In genomic region chr4:101400096-101400495, GRCh38 we compare ENCODE assay signal across 12 cellular contexts. TPM values are rescaled to one million over a fixed set of nuclear protein-coding genes. Genes with fewer than 3 reads are reported as not detected.
DNase-seq lines count a peak whose midpoint lies in the region; ATAC-seq and TF ChIP-seq lines count a peak whose summit lies in the region.
"Had no signal": no experiment of that assay in that cellular context is flagged by ENCODE, and none has a peak within 500 bp of the region (broad histone marks: within the 10 kb centered on the region; RNA-seq: fewer than 3 reads in every experiment).

No MANE protein-coding gene starts in this region.

- no peak overlapping the region for H3K27ac Mint-ChIP-seq in activated naive CD4-positive, alpha-beta T cell treated with anti-CD3 and anti-CD28 coated beads, Interleukin-2, amount 50 U/mL, for 72 hours
- H3K27ac Mint-ChIP-seq in activated CD4-positive, alpha-beta memory T cell treated with anti-CD3 and anti-CD28 coated beads for 36 hours = no peak overlapping the region
- H3K27ac Mint-ChIP-seq in stimulated activated effector memory CD8-positive, alpha-beta T cell treated with anti-CD3 and anti-CD28 coated beads, Interleukin-12 subunit alpha, Interleukin-12 subunit beta, amount 100 ng/mL, for 72 hours = peak overlapping the region; percentile 20
- H3K27ac Mint-ChIP-seq: GM23338 had no signal

- DNase-seq in activated naive CD4-positive, alpha-beta T cell treated with anti-CD3 and anti-CD28 coated beads, Interleukin-2, amount 50 U/mL, for 72 hours (ENCODE audit: low spot score in 2 of 2) = no peak
- no peak for DNase-seq in activated naive CD4-positive, alpha-beta T cell treated with Interleukin-2 at 50 U/mL for 16 hours
- DNase-seq in activated CD4-positive, alpha-beta memory T cell treated with anti-CD3 and anti-CD28 coated beads for 36 hours = peak; percentile 47
- DNase-seq in fibroblast of lung (ENCODE audit: low read depth in 2 of 2) = peak in 1 of 2 donors; percentile 94
- no peak for DNase-seq in stimulated activated effector memory CD8-positive, alpha-beta T cell treated with anti-CD3 and anti-CD28 coated beads, Interleukin-12 subunit alpha, Interleukin-12 subunit beta, amount 100 ng/mL, for 72 hours (ENCODE audit: low spot score in 2 of 2)
- no peak for DNase-seq in SIG-M5 treated with dmso at 0.1 percent for 504 hours (lab: John Stamatoyannopoulos, UW; ENCODE audit: unreplicated experiment)
- DNase-seq in colonic mucosa = no peak
- DNase-seq: aorta, Peyer's patch had no signal

- H3K27me3 ChIP-seq in fibroblast of lung (ENCODE audit: control insufficient read depth, insufficient read depth, low read length) (no peaks in the 10 kb centered on the region), colonic mucosa (no peaks in the 10 kb centered on the region)
- H3K27me3 ChIP-seq: hepatocyte, Peyer's patch had no signal

- peak; percentile 88 to 95 for ATAC-seq in activated naive CD4-positive, alpha-beta T cell treated with anti-CD3 and anti-CD28 coated beads, Interleukin-2, amount 50 U/mL, for 72 hours
- peak; percentile 100 for ATAC-seq in stimulated activated effector memory CD8-positive, alpha-beta T cell treated with anti-CD3 and anti-CD28 coated beads, Interleukin-12 subunit alpha, Interleukin-12 subunit beta, amount 100 ng/mL, for 72 hours
- ATAC-seq in HG03469 (IDR thresholded peaks at IDR 0.05; ENCODE audit: unreplicated experiment) = no peak
- ATAC-seq: GM23338 had no signal

- H3K27me3 Mint-ChIP-seq in activated CD4-positive, alpha-beta memory T cell treated with anti-CD3 and anti-CD28 coated beads for 36 hours = peaks cover 3% of the 10 kb centered on the region

- POLR2A ChIA-PET in activated CD4-positive, alpha-beta memory T cell treated with anti-CD3 and anti-CD28 coated beads for 36 hours (lab: Charles Lee) = interaction anchor here (1.4 kb wide), 1 partner anchor 18 kb away, joined by 6 read pairs; no protein-coding TSS in a partner anchor

- H3K4me3 Mint-ChIP-seq in activated CD4-positive, alpha-beta memory T cell treated with anti-CD3 and anti-CD28 coated beads for 36 hours = no peak overlapping the region
- peak overlapping the region; percentile 9 for H3K4me3 Mint-ChIP-seq in stimulated activated effector memory CD8-positive, alpha-beta T cell treated with anti-CD3 and anti-CD28 coated beads, Interleukin-12 subunit alpha, Interleukin-12 subunit beta, amount 100 ng/mL, for 72 hours
- H3K4me3 Mint-ChIP-seq: GM23338 had no signal

- intact Hi-C loops in activated CD4-positive, alpha-beta memory T cell treated with anti-CD3 and anti-CD28 coated beads for 36 hours (cut with micrococcal nuclease) = loop anchor here (1.0 kb wide), 1 partner anchor 18 kb away; no protein-coding TSS in a partner anchor
- intact Hi-C loops in colonic mucosa (cut with DNase I) = no loop called here

- no peaks in the 10 kb centered on the region for H3K4me1 ChIP-seq in fibroblast of lung (ENCODE audit: control insufficient read depth, extremely low read depth, insufficient read depth, low read length)
- no peaks in the 10 kb centered on the region for H3K4me1 ChIP-seq in colonic mucosa
- H3K4me1 ChIP-seq: Peyer's patch had no signal

- H3K9me3 Mint-ChIP-seq in activated naive CD4-positive, alpha-beta T cell treated with anti-CD3 and anti-CD28 coated beads, Interleukin-2, amount 50 U/mL, for 72 hours = no peaks in the 10 kb centered on the region
- H3K9me3 Mint-ChIP-seq in activated CD4-positive, alpha-beta memory T cell treated with anti-CD3 and anti-CD28 coated beads for 36 hours = peaks cover 9% of the 10 kb centered on the region
- no peaks in the 10 kb centered on the region for H3K9me3 Mint-ChIP-seq in stimulated activated effector memory CD8-positive, alpha-beta T cell treated with anti-CD3 and anti-CD28 coated beads, Interleukin-12 subunit alpha, Interleukin-12 subunit beta, amount 100 ng/mL, for 72 hours
- H3K9me3 Mint-ChIP-seq: GM23338 had no signal

- no peak overlapping the region for H3K27ac ChIP-seq in fibroblast of lung (ENCODE audit: insufficient read depth, low read length)
- no peak overlapping the region for H3K27ac ChIP-seq in colonic mucosa
- H3K27ac ChIP-seq: hepatocyte, Peyer's patch had no signal

- H4K20me1 ChIP-seq in fibroblast of lung (ENCODE audit: control insufficient read depth, extremely low read depth, insufficient read depth, low read length) = no peaks in the 10 kb centered on the region

- TF ChIP-seq CTCF in fibroblast of lung (conservative IDR thresholded peaks at IDR 0.05 in 1 of 2, IDR thresholded peaks at IDR 0.05 in 1 of 2; ENCODE audit: low read depth in 1 of 2, low read length in 2 of 2) (no peak), colonic mucosa (IDR thresholded peaks at IDR 0.05) (no peak)

- H3K4me3 ChIP-seq in fibroblast of lung (replicated peaks in 1 of 4; ENCODE audit: control extremely low read depth in 1 of 4, insufficient read depth in 1 of 4, low read depth in 3 of 4, low read length in 4 of 4) (no peak overlapping the region), colonic mucosa (no peak overlapping the region)
- H3K4me3 ChIP-seq: GM23338, hepatocyte, Peyer's patch had no signal

- H3K4me2 ChIP-seq in fibroblast of lung (ENCODE audit: extremely low read depth, insufficient read depth, low read length) = no peak overlapping the region
- H3K4me2 ChIP-seq: GM23338, hepatocyte had no signal

- H3K9ac ChIP-seq in fibroblast of lung (ENCODE audit: insufficient read depth, low read length) (no peak overlapping the region), colonic mucosa (ENCODE audit: low read depth in 2 of 2, low read length in 2 of 2) (no peak overlapping the region)

- no peaks in the 10 kb centered on the region for H3K36me3 Mint-ChIP-seq in activated naive CD4-positive, alpha-beta T cell treated with anti-CD3 and anti-CD28 coated beads, Interleukin-2, amount 50 U/mL, for 72 hours
- no peaks in the 10 kb centered on the region for H3K36me3 Mint-ChIP-seq in activated CD4-positive, alpha-beta memory T cell treated with anti-CD3 and anti-CD28 coated beads for 36 hours
- no peaks in the 10 kb centered on the region for H3K36me3 Mint-ChIP-seq in stimulated activated effector memory CD8-positive, alpha-beta T cell treated with anti-CD3 and anti-CD28 coated beads, Interleukin-12 subunit alpha, Interleukin-12 subunit beta, amount 100 ng/mL, for 72 hours

- H3K9me3 ChIP-seq in fibroblast of lung (ENCODE audit: control insufficient read depth, insufficient read depth, low read depth, low read length) = no peaks in the 10 kb centered on the region
- H3K9me3 ChIP-seq in colonic mucosa = no peaks in the 10 kb centered on the region
- H3K9me3 ChIP-seq: Peyer's patch had no signal

- no peaks in the 10 kb centered on the region for H3K79me2 ChIP-seq in fibroblast of lung (ENCODE audit: control insufficient read depth, insufficient read depth, low read length)
- H3K79me2 ChIP-seq: hepatocyte had no signal

- H3K4me1 Mint-ChIP-seq in activated CD4-positive, alpha-beta memory T cell treated with anti-CD3 and anti-CD28 coated beads for 36 hours (ENCODE audit: low read depth) = peaks cover 3% of the 10 kb centered on the region
- peaks cover 14% of the 10 kb centered on the region for H3K4me1 Mint-ChIP-seq in stimulated activated effector memory CD8-positive, alpha-beta T cell treated with anti-CD3 and anti-CD28 coated beads, Interleukin-12 subunit alpha, Interleukin-12 subunit beta, amount 100 ng/mL, for 72 hours
- H3K4me1 Mint-ChIP-seq: GM23338 had no signal

- peak overlapping the region; percentile 40 for H2AFZ ChIP-seq in fibroblast of lung (ENCODE audit: low read length)
- H2AFZ ChIP-seq: GM23338, hepatocyte had no signal

- CTCF ChIA-PET in activated CD4-positive, alpha-beta memory T cell treated with anti-CD3 and anti-CD28 coated beads for 36 hours (lab: Charles Lee) = no interaction called here

- H3K36me3 ChIP-seq in fibroblast of lung (ENCODE audit: control insufficient read depth, insufficient read depth, low read length) = no peaks in the 10 kb centered on the region
- no peaks in the 10 kb centered on the region for H3K36me3 ChIP-seq in colonic mucosa
- H3K36me3 ChIP-seq: Peyer's patch had no signal

RNA-seq across cellular contexts. Expression of gene PPP3CA, which starts 52.8 kb away (rescaled TPM):
- total RNA-seq in activated naive CD4-positive, alpha-beta T cell treated with anti-CD3 and anti-CD28 coated beads, Interleukin-2, amount 50 U/mL, for 72 hours = 1 to 10 TPM; 3.3 to 3.5 TPM
- 10 to 100 TPM; 14.3 to 14.6 TPM for total RNA-seq in activated CD4-positive, alpha-beta memory T cell treated with anti-CD3 and anti-CD28 coated beads for 36 hours
- total RNA-seq in fibroblast of lung (49.8 and 79.3 TPM in 2 replicates), colonic mucosa (10 to 100 TPM; 34.5 to 43.9 TPM)
- polyA plus RNA-seq in fibroblast of lung = 59.8 and 66.4 TPM in 2 replicates
- polyA plus RNA-seq in fibroblast of lung (2012) = 49.2 and 58.5 TPM in 2 replicates
- polyA minus RNA-seq in fibroblast of lung (ENCODE audit: low replicate concordance) = 20.5 and 21.4 TPM in 2 replicates
